14 cellular contexts compared by ENCODE assay signal in the genomic region with DNA sequence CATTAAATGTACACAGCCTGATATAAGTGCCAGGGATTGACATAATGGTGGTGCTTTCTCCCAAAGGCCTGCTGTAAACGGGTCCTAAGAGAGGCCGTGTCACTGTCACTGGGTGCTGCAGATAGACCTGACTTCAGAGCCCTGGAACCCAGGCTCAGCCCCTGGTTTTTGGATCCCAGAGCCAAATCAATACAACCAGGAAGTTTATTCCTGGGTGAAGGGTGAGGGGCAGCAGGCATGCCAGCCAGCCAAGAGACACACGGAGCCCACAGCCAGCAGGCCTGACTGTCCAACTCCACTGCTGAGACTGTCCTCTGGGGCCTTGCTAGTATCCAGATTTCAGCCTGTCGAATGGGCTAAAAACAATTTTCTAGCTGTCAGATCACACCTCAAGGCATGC. TPM values are rescaled to one million over a fixed set of nuclear protein-coding genes. Genes with fewer than 3 reads are reported as not detected.
DNase-seq lines count a peak whose midpoint lies in the region; ATAC-seq and TF ChIP-seq lines count a peak whose summit lies in the region.
"Had no signal": no experiment of that assay in that cellular context is flagged by ENCODE, and none has a peak within 500 bp of the region (broad histone marks: within the 10 kb centered on the region; RNA-seq: fewer than 3 reads in every experiment).

No MANE protein-coding gene starts in this region.

- no peaks in the 10 kb centered on the region for H3K9me3 ChIP-seq in Peyer's patch
- no peaks in the 10 kb centered on the region for H3K9me3 ChIP-seq in gastroesophageal sphincter
- H3K9me3 ChIP-seq in prostate gland, result no peaks in the 10 kb centered on the region

- no peak for ATAC-seq in gastroesophageal sphincter
- ATAC-seq: activated naive CD4-positive, alpha-beta T cell treated with anti-CD3 and anti-CD28 coated beads, Interleukin-2, amount 50 U/mL, for 72 hours had no signal

- H3K4me3 ChIP-seq in Peyer's patch, result no peak overlapping the region
- no peak overlapping the region for H3K4me3 ChIP-seq in gastroesophageal sphincter
- H3K4me3 ChIP-seq in prostate gland, result no peak overlapping the region
- H3K4me3 ChIP-seq: skin epidermis had no signal

- intact Hi-C loops in prostate gland (cut with DNase I), result no loop called here

- no peak for TF ChIP-seq EP300 in gastroesophageal sphincter (IDR thresholded peaks at IDR 0.05)

- TF ChIP-seq POLR2A in Peyer's patch (IDR thresholded peaks at IDR 0.05), result no peak
- no peak for TF ChIP-seq POLR2A in gastroesophageal sphincter (IDR thresholded peaks at IDR 0.05)
- no peak for TF ChIP-seq POLR2A in prostate gland (IDR thresholded peaks at IDR 0.05)

- 60% methylated on average over 1 of the region's 4 CpGs; no CpG with 5 or more reads in 1 of the 2 donors for WGBS in gastroesophageal sphincter (ENCODE audit: low coverage in 1 of 2), 2 donors
- WGBS in prostate gland, result 85% methylated on average over 4 of the region's 4 CpGs

- no peaks in the 10 kb centered on the region for H3K27me3 ChIP-seq in Peyer's patch
- no peaks in the 10 kb centered on the region for H3K27me3 ChIP-seq in gastroesophageal sphincter
- no peaks in the 10 kb centered on the region for H3K27me3 ChIP-seq in prostate gland (replicated peaks; ENCODE audit: insufficient read depth)

- no peaks in the 10 kb centered on the region for H3K36me3 ChIP-seq in Peyer's patch
- H3K36me3 ChIP-seq in gastroesophageal sphincter, result no peaks in the 10 kb centered on the region
- no peaks in the 10 kb centered on the region for H3K36me3 ChIP-seq in prostate gland

- H3K27ac ChIP-seq in 22Rv1 (peak overlapping the region; percentile 100), Peyer's patch (peak overlapping the region; percentile 100), gastroesophageal sphincter (peak overlapping the region; percentile 89 to 100 (median 96)), prostate gland (peak overlapping the region; percentile 99 to 100)

- H3K4me1 ChIP-seq in Peyer's patch, result peaks cover 37 to 88% (median 65%) of the 10 kb centered on the region in 4 donors
- H3K4me1 ChIP-seq in gastroesophageal sphincter, result peaks cover 39 to 99% (median 76%) of the 10 kb centered on the region in 3 donors
- H3K4me1 ChIP-seq in prostate gland (replicated peaks), result peaks cover 78% of the 10 kb centered on the region

- TF ChIP-seq CTCF in 22Rv1 (IDR thresholded peaks at IDR 0.05) (no peak), Peyer's patch (IDR thresholded peaks at IDR 0.05) (no peak), gastroesophageal sphincter (IDR thresholded peaks at IDR 0.05) (no peak), prostate gland (IDR thresholded peaks at IDR 0.05) (no peak)

- peak in 1 of 3 donors; percentile 38 for DNase-seq in Peyer's patch
- no peak for DNase-seq in prostate gland (ENCODE audit: low spot score)
- no peak for DNase-seq in NCI-H2107 treated with DMSO at 0.1 percent for 48 hours (lab: John Stamatoyannopoulos, UW; ENCODE audit: unreplicated experiment)
- DNase-seq in T-helper 9 cell, result no peak
- no peak for DNase-seq in stimulated activated CD4-positive, alpha-beta T cell treated with anti-CD3 and anti-CD28 coated beads, Interleukin-2, amount 100 ng/mL, for 48 hours
- no peak for DNase-seq in stimulated activated CD4-positive, alpha-beta T cell treated with anti-CD3 and anti-CD28 coated beads, Interleukin-2, amount 100 ng/mL, for 24 hours
- DNase-seq: NCI-H1436 treated with DMSO at 0.1 percent for 48 hours, NCI-H526, SIG-M5 had no signal

RNA-seq across cellular contexts. Expression of a gene that starts 12.8 kb away (rescaled TPM):
- 1 to 10 TPM in 2 of 4 donors, not detected in 2; 1.3 to 2.7 TPM for total RNA-seq in Peyer's patch
- total RNA-seq in gastroesophageal sphincter, result 1 to 10 TPM in 1 of 4 donors, under 1 TPM in 1, not detected in 2; 0.54 to 1.5 TPM
- total RNA-seq in prostate gland, result 1 to 10 TPM; 1.7 to 4.4 TPM

RNA-seq across cellular contexts. Expression of a gene that starts 35.3 kb away (rescaled TPM):
- 100 to 1,000 TPM; 247 to 296 (median 275) TPM for total RNA-seq in Peyer's patch
- 100 to 1,000 TPM; 453 to 676 (median 478) TPM for total RNA-seq in gastroesophageal sphincter
- 100 to 1,000 TPM; 201 to 248 TPM for total RNA-seq in prostate gland

RNA-seq across cellular contexts. Expression of a gene that starts 52.3 kb away (rescaled TPM):
- total RNA-seq in Peyer's patch, result not detected
- not detected for total RNA-seq in gastroesophageal sphincter
- not detected for total RNA-seq in prostate gland
- total RNA-seq: myocyte had no signal

RNA-seq across cellular contexts. Expression of a gene that starts 56.8 kb away (rescaled TPM):
- not detected for total RNA-seq in Peyer's patch
- total RNA-seq in gastroesophageal sphincter, result not detected
- total RNA-seq in prostate gland, result not detected
- total RNA-seq: activated naive CD4-positive, alpha-beta T cell treated with anti-CD3 and anti-CD28 coated beads, Interleukin-2, amount 50 U/mL, for 72 hours; myocyte had no signal
